8 cellular contexts compared by ENCODE assay signal in the genomic region with DNA sequence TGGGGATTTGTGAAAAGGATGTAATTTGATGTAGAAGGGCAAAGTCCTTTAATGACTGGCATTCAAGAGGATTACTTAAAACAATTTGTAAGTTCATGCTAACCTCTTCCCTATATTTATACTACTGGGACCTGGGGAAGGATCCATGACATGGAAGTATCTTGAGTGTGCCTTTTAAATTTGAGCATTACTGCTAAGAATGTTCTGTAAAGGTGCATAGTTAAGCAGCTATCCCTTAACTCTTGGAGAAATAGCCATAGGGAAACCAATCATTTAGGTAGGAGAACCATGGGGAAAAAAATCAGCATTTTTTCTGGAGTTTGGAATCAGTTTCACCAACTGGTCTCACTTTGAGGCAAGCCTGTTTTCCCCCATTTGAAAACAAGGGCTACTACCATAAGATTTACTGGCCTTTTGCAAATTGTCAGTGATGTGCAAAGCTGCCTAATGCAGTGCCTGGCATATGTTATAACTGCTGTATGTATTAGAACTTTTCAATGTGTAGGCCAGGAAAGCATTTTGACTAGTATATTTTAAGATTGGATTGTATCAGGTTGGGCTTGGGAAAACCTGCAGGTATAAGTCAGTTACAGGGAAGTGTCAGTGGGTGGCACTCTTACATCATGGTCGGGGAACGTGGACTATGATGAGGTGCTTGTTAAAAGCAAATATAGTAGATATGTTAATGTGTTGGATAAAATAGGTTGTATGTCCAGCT.
DNase-seq lines count a peak whose midpoint lies in the region; ATAC-seq and TF ChIP-seq lines count a peak whose summit lies in the region.

No MANE protein-coding gene starts in this region.

- peaks cover 27% of the 10 kb centered on the region for H4K20me1 ChIP-seq in SK-N-SH (ENCODE audit: insufficient read depth)

- no peaks in the 10 kb centered on the region for H3K27me3 ChIP-seq in SK-N-SH (ENCODE audit: insufficient read depth)

- H3K36me3 Mint-ChIP-seq in central memory CD8-positive, alpha-beta T cell (ENCODE audit: insufficient read depth), result peaks cover 37% of the 10 kb centered on the region

- H3K4me1 ChIP-seq in SK-N-SH (ENCODE audit: control insufficient read depth in 1 of 2, insufficient read depth in 2 of 2, low read depth in 1 of 2, low read length in 1 of 2), result peaks cover 10 to 21% of the 10 kb centered on the region in 2 experiments; a peak in 3 of 4 replicates

- peaks cover 24 to 32% of the 10 kb centered on the region in 2 experiments for H3K36me3 ChIP-seq in SK-N-SH (replicated peaks in 1 of 2; ENCODE audit: control insufficient read depth in 1 of 2, insufficient read depth in 2 of 2, low read length in 1 of 2)

- DNase-seq in activated T-cell treated with anti-CD3 and anti-CD28 coated beads for 24 hours (ENCODE audit: low read depth), result peak; percentile 22
- DNase-seq in activated T-cell treated with anti-CD3 and anti-CD28 coated beads, Interleukin-2, amount 50 U/mL, for 1 hour, result no peak
- DNase-seq in M059J (ENCODE audit: low read depth), result peak; percentile 49
- DNase-seq in SK-N-SH, result peak; percentile 50
- no peak for DNase-seq in central memory CD8-positive, alpha-beta T cell (ENCODE audit: low spot score in 2 of 2)
- DNase-seq in left colon, result peak; percentile 37 to 50
- peak; percentile 73 for DNase-seq in superior temporal gyrus (ENCODE audit: extremely low spot score)

- peaks cover 30% of the 10 kb centered on the region for H3K79me2 ChIP-seq in SK-N-SH (ENCODE audit: insufficient read depth)

- no peaks in the 10 kb centered on the region for H3K27me3 Mint-ChIP-seq in central memory CD8-positive, alpha-beta T cell

- H3K27ac Mint-ChIP-seq in central memory CD8-positive, alpha-beta T cell (ENCODE audit: low read depth), result peak overlapping the region; percentile 43

- no peaks in the 10 kb centered on the region for H3K9me3 ChIP-seq in SK-N-SH

- peak; percentile 32 for ATAC-seq in GM21825 (IDR thresholded peaks at IDR 0.05; ENCODE audit: unreplicated experiment)
- ATAC-seq in central memory CD8-positive, alpha-beta T cell (replicated peaks; ENCODE audit: extremely low read depth, poor library complexity, severe bottlenecking), result no peak
- ATAC-seq in left colon, result peak; percentile 53

- WGBS in SK-N-SH (ENCODE audit: low lambda C conversion rate), result 11% methylated on average over 2 of the region's 2 CpGs

- CTCF ChIA-PET in SK-N-SH (lab: Yijun Ruan, JAX), result interaction anchor here (0.7 to 6.7 kb wide), 12 partner anchors 18 to 231 kb away, joined by 3 to 69 read pairs (median 3); a partner anchor contains a TSS

- no peaks in the 10 kb centered on the region for H3K9me2 ChIP-seq in SK-N-SH

- H3K4me1 Mint-ChIP-seq in central memory CD8-positive, alpha-beta T cell, result peaks cover 32% of the 10 kb centered on the region

- H3K4me2 ChIP-seq in SK-N-SH, result peak overlapping the region; percentile 78

- POLR2A ChIA-PET in SK-N-SH (lab: Yijun Ruan, JAX), result interaction anchor here (0.6 to 1.2 kb wide), 2 partner anchors 72 to 462 kb away, joined by 3 to 4 read pairs; a partner anchor contains a TSS

- no peak overlapping the region for H2AFZ ChIP-seq in SK-N-SH (ENCODE audit: low read depth)

- peak; percentile 80 for TF ChIP-seq CTCF in SK-N-SH (IDR thresholded peaks at IDR 0.05)

- no peaks in the 10 kb centered on the region for H3K9me3 Mint-ChIP-seq in central memory CD8-positive, alpha-beta T cell

- peak overlapping the region; percentile 93 for H3K9ac ChIP-seq in SK-N-SH

- peak overlapping the region; percentile 79 to 96 for H3K4me3 ChIP-seq in SK-N-SH (ENCODE audit: low read depth in 2 of 2, low read length in 1 of 2)

- TF ChIP-seq EP300 in SK-N-SH (IDR thresholded peaks at IDR 0.05; ENCODE audit: borderline replicate concordance in 1 of 2, low read depth in 1 of 2, low read length in 1 of 2), result no peak

- peak overlapping the region; percentile 74 to 94; a peak in 3 of 4 replicates for H3K27ac ChIP-seq in SK-N-SH (ENCODE audit: low read depth in 2 of 2, low read length in 1 of 2)

- peaks cover 44% of the 10 kb centered on the region for H3F3A ChIP-seq in SK-N-SH (replicated peaks; ENCODE audit: insufficient read depth)

- intact Hi-C loops in left colon (cut with DNase I, micrococcal nuclease), result loop anchor here in 1 of 2 donors (10.0 kb wide), 1 partner anchor 404 kb away; a partner anchor contains a TSS

- H3K4me3 Mint-ChIP-seq in central memory CD8-positive, alpha-beta T cell, result peak overlapping the region; percentile 87

- TF ChIP-seq RAD21 in SK-N-SH (IDR thresholded peaks at IDR 0.05; ENCODE audit: low read length), result peak; percentile 92

TF ChIP-seq in SK-N-SH, 30 proteins besides CTCF, POLR2A, EP300 and RAD21 (continues in another document):
- TF ChIP-seq MXI1 (IDR thresholded peaks at IDR 0.05; ENCODE audit: low read depth, low read length) (peak; percentile 25; the same call in 1 of the 2 replicates), TAF1 (IDR thresholded peaks at IDR 0.05; ENCODE audit: borderline replicate concordance, low read depth, low read length) (no peak), SMC3 (IDR thresholded peaks at IDR 0.05; ENCODE audit: low read depth, low read length) (peak; percentile 55; the same call in 1 of the 2 replicates), POLR2AphosphoS5 (IDR thresholded peaks at IDR 0.05; ENCODE audit: low read depth, low read length) (peak; percentile 56), CHD2 (IDR thresholded peaks at IDR 0.05; ENCODE audit: low read length, partially characterized antibody) (no peak), GABPA (IDR thresholded peaks at IDR 0.05; ENCODE audit: low read depth) (no peak), ELF1 (IDR thresholded peaks at IDR 0.05) (no peak), FOSL2 (IDR thresholded peaks at IDR 0.05; ENCODE audit: borderline replicate concordance, low read depth) (no peak), RFX5 (IDR thresholded peaks at IDR 0.05; ENCODE audit: low read length) (no peak), JUND (IDR thresholded peaks at IDR 0.05) (peak; percentile 33; the same call in 1 of the 2 replicates), GATA2 (CRISPR knock-in tag; IDR thresholded peaks at IDR 0.05) (no peak), RCOR1 (IDR thresholded peaks at IDR 0.05; ENCODE audit: low read length) (no peak), RXRA (IDR thresholded peaks at IDR 0.05; ENCODE audit: borderline replicate concordance, low read depth) (no peak), EZH2phosphoT487 (IDR thresholded peaks at IDR 0.05; ENCODE audit: borderline replicate concordance, low read depth) (no peak), TCF12 (IDR thresholded peaks at IDR 0.05) (no peak), NRF1 (IDR thresholded peaks at IDR 0.05; ENCODE audit: low read depth, low read length) (no peak), MEF2A (IDR thresholded peaks at IDR 0.05; ENCODE audit: borderline replicate concordance, low read depth) (no peak)
- TF ChIP-seq, protein P1, sequence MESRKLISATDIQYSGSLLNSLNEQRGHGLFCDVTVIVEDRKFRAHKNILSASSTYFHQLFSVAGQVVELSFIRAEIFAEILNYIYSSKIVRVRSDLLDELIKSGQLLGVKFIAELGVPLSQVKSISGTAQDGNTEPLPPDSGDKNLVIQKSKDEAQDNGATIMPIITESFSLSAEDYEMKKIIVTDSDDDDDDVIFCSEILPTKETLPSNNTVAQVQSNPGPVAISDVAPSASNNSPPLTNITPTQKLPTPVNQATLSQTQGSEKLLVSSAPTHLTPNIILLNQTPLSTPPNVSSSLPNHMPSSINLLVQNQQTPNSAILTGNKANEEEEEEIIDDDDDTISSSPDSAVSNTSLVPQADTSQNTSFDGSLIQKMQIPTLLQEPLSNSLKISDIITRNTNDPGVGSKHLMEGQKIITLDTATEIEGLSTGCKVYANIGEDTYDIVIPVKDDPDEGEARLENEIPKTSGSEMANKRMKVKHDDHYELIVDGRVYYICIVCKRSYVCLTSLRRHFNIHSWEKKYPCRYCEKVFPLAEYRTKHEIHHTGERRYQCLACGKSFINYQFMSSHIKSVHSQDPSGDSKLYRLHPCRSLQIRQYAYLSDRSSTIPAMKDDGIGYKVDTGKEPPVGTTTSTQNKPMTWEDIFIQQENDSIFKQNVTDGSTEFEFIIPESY (IDR thresholded peaks at IDR 0.05; ENCODE audit: borderline replicate concordance, low read depth), result no peak
- TF ChIP-seq, protein P2, sequence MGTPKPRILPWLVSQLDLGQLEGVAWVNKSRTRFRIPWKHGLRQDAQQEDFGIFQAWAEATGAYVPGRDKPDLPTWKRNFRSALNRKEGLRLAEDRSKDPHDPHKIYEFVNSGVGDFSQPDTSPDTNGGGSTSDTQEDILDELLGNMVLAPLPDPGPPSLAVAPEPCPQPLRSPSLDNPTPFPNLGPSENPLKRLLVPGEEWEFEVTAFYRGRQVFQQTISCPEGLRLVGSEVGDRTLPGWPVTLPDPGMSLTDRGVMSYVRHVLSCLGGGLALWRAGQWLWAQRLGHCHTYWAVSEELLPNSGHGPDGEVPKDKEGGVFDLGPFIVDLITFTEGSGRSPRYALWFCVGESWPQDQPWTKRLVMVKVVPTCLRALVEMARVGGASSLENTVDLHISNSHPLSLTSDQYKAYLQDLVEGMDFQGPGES (IDR thresholded peaks at IDR 0.05; ENCODE audit: low read depth, low read length), result no peak
- TF ChIP-seq, protein P3, sequence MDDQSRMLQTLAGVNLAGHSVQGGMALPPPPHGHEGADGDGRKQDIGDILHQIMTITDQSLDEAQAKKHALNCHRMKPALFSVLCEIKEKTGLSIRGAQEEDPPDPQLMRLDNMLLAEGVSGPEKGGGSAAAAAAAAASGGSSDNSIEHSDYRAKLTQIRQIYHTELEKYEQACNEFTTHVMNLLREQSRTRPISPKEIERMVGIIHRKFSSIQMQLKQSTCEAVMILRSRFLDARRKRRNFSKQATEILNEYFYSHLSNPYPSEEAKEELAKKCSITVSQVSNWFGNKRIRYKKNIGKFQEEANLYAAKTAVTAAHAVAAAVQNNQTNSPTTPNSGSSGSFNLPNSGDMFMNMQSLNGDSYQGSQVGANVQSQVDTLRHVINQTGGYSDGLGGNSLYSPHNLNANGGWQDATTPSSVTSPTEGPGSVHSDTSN (IDR thresholded peaks at IDR 0.05), result no peak
- TF ChIP-seq, protein P4, sequence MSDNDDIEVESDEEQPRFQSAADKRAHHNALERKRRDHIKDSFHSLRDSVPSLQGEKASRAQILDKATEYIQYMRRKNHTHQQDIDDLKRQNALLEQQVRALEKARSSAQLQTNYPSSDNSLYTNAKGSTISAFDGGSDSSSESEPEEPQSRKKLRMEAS (IDR thresholded peaks at IDR 0.05; ENCODE audit: low read depth), result peak; percentile 24; the same call in 1 of the 2 replicates
- TF ChIP-seq, protein P5, sequence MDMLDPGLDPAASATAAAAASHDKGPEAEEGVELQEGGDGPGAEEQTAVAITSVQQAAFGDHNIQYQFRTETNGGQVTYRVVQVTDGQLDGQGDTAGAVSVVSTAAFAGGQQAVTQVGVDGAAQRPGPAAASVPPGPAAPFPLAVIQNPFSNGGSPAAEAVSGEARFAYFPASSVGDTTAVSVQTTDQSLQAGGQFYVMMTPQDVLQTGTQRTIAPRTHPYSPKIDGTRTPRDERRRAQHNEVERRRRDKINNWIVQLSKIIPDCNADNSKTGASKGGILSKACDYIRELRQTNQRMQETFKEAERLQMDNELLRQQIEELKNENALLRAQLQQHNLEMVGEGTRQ (IDR thresholded peaks at IDR 0.05; ENCODE audit: borderline replicate concordance, low read depth, low read length), result no peak

Comparison
In these comparisons a context has a peak if more than half of its experiments do, and no peak if none do; other contexts are left out.
1. DNase-seq: peak in activated T-cell treated with anti-CD3 and anti-CD28 coated beads for 24 hours (single experiment), M059J (single experiment), SK-N-SH (single experiment), left colon (2 of 2) and superior temporal gyrus (single experiment); none in activated T-cell treated with anti-CD3 and anti-CD28 coated beads, Interleukin-2, amount 50 U/mL, for 1 hour (single experiment) and central memory CD8-positive, alpha-beta T cell (0 of 2).